Comparison of ENCODE assay signal across 23 cellular contexts in the genomic region with DNA sequence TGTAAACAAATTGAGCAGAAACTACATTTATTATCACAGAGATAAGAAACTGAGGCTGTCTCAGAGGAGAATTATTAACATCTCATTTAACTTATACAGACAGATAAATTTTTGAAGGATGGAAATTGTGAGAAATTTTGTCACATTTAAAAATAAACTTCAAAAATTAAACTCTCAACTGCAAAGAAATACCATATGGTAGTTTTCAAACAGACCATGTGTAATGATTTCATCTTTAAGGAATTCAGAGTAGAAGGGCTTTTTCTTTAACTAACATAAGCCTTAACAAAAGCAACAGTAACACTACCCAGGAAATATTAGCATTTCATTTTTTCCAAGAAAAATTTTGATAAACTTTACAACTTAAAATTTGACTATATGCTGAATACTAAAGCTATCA. TPM values are rescaled to one million over a fixed set of nuclear protein-coding genes. Genes with fewer than 3 reads are reported as not detected.
DNase-seq lines count a peak whose midpoint lies in the region; TF ChIP-seq lines count a peak whose summit lies in the region.
"Had no signal": no experiment of that assay in that cellular context is flagged by ENCODE, and none has a peak within 500 bp of the region (broad histone marks: within the 10 kb centered on the region; RNA-seq: fewer than 3 reads in every experiment).

No MANE protein-coding gene starts in this region.

- intact Hi-C loops in uterus (cut with DNase I; ENCODE audit: low total_unique reads), result no loop called here
- intact Hi-C loops in adrenal gland (cut with DNase I), result no loop called here

- H3K27me3 ChIP-seq in uterus (no peaks in the 10 kb centered on the region), adrenal gland (no peaks in the 10 kb centered on the region)
- H3K27me3 ChIP-seq: brain microvascular endothelial cell, sigmoid colon, tibial nerve had no signal

- peaks cover 26% of the 10 kb centered on the region for H3K4me1 Mint-ChIP-seq in HFFc6 (ENCODE audit: low read depth)
- H3K4me1 Mint-ChIP-seq: memory B cell had no signal

- peak overlapping the region; percentile 57 for H3K27ac Mint-ChIP-seq in HFFc6
- H3K27ac Mint-ChIP-seq: activated naive CD4-positive, alpha-beta T cell treated with anti-CD3 and anti-CD28 coated beads, Interleukin-2, amount 50 U/mL, for 24 hours; memory B cell; naive thymus-derived CD4-positive, alpha-beta T cell had no signal

- DNase-seq in HFFc6 (peak; percentile 8), cardiac fibroblast (ENCODE audit: low read depth in 2 of 2) (peak; percentile 35 to 45), iris pigment epithelial cell (ENCODE audit: low read depth) (peak; percentile 42), uterus (no peak), adrenal gland (no peak), globus pallidus (ENCODE audit: low spot score) (no peak), NCI-H2081 treated with DMSO at 0.1 percent for 48 hours (lab: John Stamatoyannopoulos, UW) (no peak)
- DNase-seq: activated CD4-positive, CD25-positive, alpha-beta regulatory T cell treated with anti-CD3 and anti-CD28 coated beads, Interleukin-2, amount 50 U/mL, for 72 hours; activated CD8-positive, alpha-beta memory T cell treated with anti-CD3 and anti-CD28 coated beads for 24 hours; brain microvascular endothelial cell; cortex of kidney; DND-41; foreskin melanocyte; naive thymus-derived CD4-positive, alpha-beta T cell; NCI-H526; posterior cingulate gyrus; sigmoid colon; stimulated activated CD4-positive, alpha-beta T cell treated with anti-CD3 and anti-CD28 coated beads, Interleukin-2, amount 100 ng/mL, for 24 hours; stimulated activated naive CD8-positive, alpha-beta T cell treated with anti-CD3 and anti-CD28 coated beads, Interleukin-15, Interleukin-2, amounts not matched to agents 100 U/mL and 50 U/mL, for 24 hours; SW 1271 had no signal

- H3K9me3 ChIP-seq in uterus, result no peaks in the 10 kb centered on the region
- H3K9me3 ChIP-seq in adrenal gland (replicated peaks in 1 of 3), result no peaks in the 10 kb centered on the region
- H3K9me3 ChIP-seq: sigmoid colon, tibial nerve had no signal

- H3K4me1 ChIP-seq in uterus (no peaks in the 10 kb centered on the region), adrenal gland (replicated peaks in 1 of 2) (peaks cover 0 to 4% of the 10 kb centered on the region in 2 donors)

- no peak overlapping the region for H3K4me3 Mint-ChIP-seq in HFFc6
- H3K4me3 Mint-ChIP-seq: activated naive CD4-positive, alpha-beta T cell treated with anti-CD3 and anti-CD28 coated beads, Interleukin-2, amount 50 U/mL, for 24 hours; memory B cell; naive thymus-derived CD4-positive, alpha-beta T cell had no signal

- TF ChIP-seq CTCF in HFFc6 (IDR thresholded peaks at IDR 0.05) (no peak), cardiac fibroblast (IDR thresholded peaks at IDR 0.05; ENCODE audit: low read depth, low read length) (no peak), uterus (IDR thresholded peaks at IDR 0.05) (no peak), adrenal gland (IDR thresholded peaks at IDR 0.05) (no peak)

- peaks cover 13% of the 10 kb centered on the region for H3K36me3 Mint-ChIP-seq in HFFc6 (ENCODE audit: low read depth)

- H3K36me3 ChIP-seq in uterus (no peaks in the 10 kb centered on the region), adrenal gland (replicated peaks in 1 of 2) (no peaks in the 10 kb centered on the region)
- H3K36me3 ChIP-seq: brain microvascular endothelial cell had no signal

- H3K4me3 ChIP-seq in cardiac fibroblast (replicated peaks in 1 of 2; ENCODE audit: low read depth in 2 of 2, low read length in 2 of 2), result no peak overlapping the region
- no peak overlapping the region for H3K4me3 ChIP-seq in uterus
- H3K4me3 ChIP-seq in adrenal gland, result no peak overlapping the region
- H3K4me3 ChIP-seq: sigmoid colon, tibial nerve had no signal

- TF ChIP-seq POLR2A in uterus (IDR thresholded peaks at IDR 0.05), result no peak
- TF ChIP-seq POLR2A in adrenal gland (IDR thresholded peaks at IDR 0.05), result no peak

- peak overlapping the region; percentile 39 to 50 for H3K27ac ChIP-seq in uterus
- no peak overlapping the region for H3K27ac ChIP-seq in adrenal gland
- H3K27ac ChIP-seq: brain microvascular endothelial cell had no signal

- H3K27me3 Mint-ChIP-seq in HFFc6 (ENCODE audit: insufficient read depth), result no peaks in the 10 kb centered on the region
- H3K27me3 Mint-ChIP-seq: activated naive CD4-positive, alpha-beta T cell treated with anti-CD3 and anti-CD28 coated beads, Interleukin-2, amount 50 U/mL, for 24 hours; memory B cell; naive thymus-derived CD4-positive, alpha-beta T cell had no signal

- H3K9me3 Mint-ChIP-seq in HFFc6, result 0 out of 2 replicates have a peak, but pooled peaks cover 4% of the 10 kb centered on the region
- H3K9me3 Mint-ChIP-seq: activated naive CD4-positive, alpha-beta T cell treated with anti-CD3 and anti-CD28 coated beads, Interleukin-2, amount 50 U/mL, for 24 hours; memory B cell; naive thymus-derived CD4-positive, alpha-beta T cell had no signal

RNA-seq across cellular contexts. Expression of a gene that starts 26.6 kb away (rescaled TPM):
- total RNA-seq in HFFc6 (2021; fragmentation: NEBNext Ultra II Directional; extraction: Animal tissue kit (Norgen Biotek cat#: 25700)), result 10 to 100 TPM; 36.0 to 53.9 (median 47.8) TPM
- total RNA-seq in uterus (10 to 100 TPM in 3 of 4 donors, 1 to 10 TPM in 1; 5.6 to 49.4 (median 22.4) TPM), adrenal gland (10 to 100 TPM; 16.2 to 80.8 (median 28.8) TPM)
- 10 to 100 TPM in 2 of 3 donors, 1 to 10 TPM in 1; 8.6 to 28.3 (median 12.5) TPM for polyA plus RNA-seq in adrenal gland

RNA-seq across cellular contexts. Expression of a gene that starts 26.7 kb away (rescaled TPM):
- 10 to 100 TPM in 5 of 6 experiments, 1 to 10 TPM in 1; 8.6 to 13.6 (median 12.6) TPM for total RNA-seq in HFFc6 (2021; fragmentation: NEBNext Ultra II Directional; extraction: Animal tissue kit (Norgen Biotek cat#: 25700))
- total RNA-seq in uterus, result 10 to 100 TPM in 1 of 4 donors, 1 to 10 TPM in 1, under 1 TPM in 2; 0.26 to 26.8 (median 1.2) TPM
- 1 to 10 TPM in 7 of 8 donors, under 1 TPM in 1; 0.67 to 3.5 (median 1.4) TPM for total RNA-seq in adrenal gland
- 1 to 10 TPM in 2 of 3 donors, under 1 TPM in 1; 0.80 to 2.8 (median 1.3) TPM for polyA plus RNA-seq in adrenal gland

RNA-seq across cellular contexts. Expression of a gene that starts 31.5 kb away (rescaled TPM):
- total RNA-seq in HFFc6 (2021; fragmentation: NEBNext Ultra II Directional; extraction: Animal tissue kit (Norgen Biotek cat#: 25700)), result 10 to 100 TPM; 49.2 to 61.0 (median 54.8) TPM
- 10 to 100 TPM; 36.5 to 59.9 (median 49.3) TPM for total RNA-seq in uterus
- total RNA-seq in adrenal gland, result 10 to 100 TPM; 37.8 to 89.6 (median 49.0) TPM
- 100 to 1,000 TPM in 1 of 3 donors, 10 to 100 TPM in 2; 54.9 to 101 (median 72.7) TPM for polyA plus RNA-seq in adrenal gland

Comparison
In these comparisons a context has a peak if more than half of its experiments do, and no peak if none do; other contexts are left out.
1. DNase-seq: peak in HFFc6 (single experiment), cardiac fibroblast (2 of 2) and iris pigment epithelial cell (single experiment); none in uterus (0 of 2), adrenal gland (0 of 7), globus pallidus (single experiment) and NCI-H2081 treated with DMSO at 0.1 percent for 48 hours (single experiment).
2. H3K27ac ChIP-seq: peak in uterus (2 of 2); none in adrenal gland (0 of 5).